22 cellular contexts compared by ENCODE assay signal in genomic region chr3:78917541-78917940, GRCh38.
DNase-seq lines count a peak whose midpoint lies in the region; ATAC-seq and TF ChIP-seq lines count a peak whose summit lies in the region.
"Had no signal": no experiment of that assay in that cellular context is flagged by ENCODE, and none has a peak within 500 bp of the region (broad histone marks: within the 10 kb centered on the region; RNA-seq: fewer than 3 reads in every experiment).

No MANE protein-coding gene starts in this region.

- peak; percentile 23 for DNase-seq in NCI-H82 (lab: John Stamatoyannopoulos, UW)
- no peak for DNase-seq in NCI-H82 treated with DMSO at 0.1 percent for 48 hours (lab: John Stamatoyannopoulos, UW; ENCODE audit: unreplicated experiment)
- DNase-seq in epithelial cell of prostate (ENCODE audit: low read depth, low spot score): no peak
- DNase-seq in skeletal muscle cell (ENCODE audit: low read depth): peak; percentile 57
- DNase-seq in WTC11 (ENCODE audit: low spot score): no peak
- no peak for DNase-seq in hepatic stellate cell (ENCODE audit: low spot score)
- DNase-seq in sciatic nerve (ENCODE audit: low spot score): no peak
- DNase-seq: 8988T; activated CD4-positive, alpha-beta T cell treated with anti-CD3 and anti-CD28 coated beads, Interleukin-2, amount 10 ng/mL, durations not matched to agents 24 days and 14 days; colonic mucosa; heart right ventricle; immature natural killer cell; left ventricle myocardium superior; NCI-H748 treated with DMSO at 0.1 percent for 48 hours; SHP77 treated with DMSO at 0.1 percent for 48 hours; stimulated activated naive B cell treated with anti-CD40 and anti-IgM and Interleukin-4, amounts not matched to agents 10 μg/mL and 1 μg/mL and 100 μg/mL, for 72 hours had no signal

- CTCF ChIA-PET in WTC11 (lab: Charles Lee): no interaction called here

- no peaks in the 10 kb centered on the region for H3K27me3 Mint-ChIP-seq in WTC11 (ENCODE audit: low read depth)
- H3K27me3 Mint-ChIP-seq: activated CD4-positive, alpha-beta T cell treated with anti-CD3 and anti-CD28 coated beads, Interleukin-2, amount 10 ng/mL, durations not matched to agents 24 days and 14 days; B cell; progenitor cell of endocrine pancreas; stimulated activated naive B cell treated with anti-CD40 and anti-IgM and Interleukin-4, amounts not matched to agents 10 μg/mL and 1 μg/mL and 100 μg/mL, for 72 hours had no signal

- ATAC-seq in WTC11: no peak
- no peak for ATAC-seq in sciatic nerve
- ATAC-seq: activated naive CD4-positive, alpha-beta T cell treated with anti-CD3 and anti-CD28 coated beads, Interleukin-2, amount 50 U/mL, for 72 hours; heart right ventricle; left ventricle myocardium superior; stimulated activated naive B cell treated with anti-CD40 and anti-IgM and Interleukin-4, amounts not matched to agents 10 μg/mL and 1 μg/mL and 100 μg/mL, for 72 hours had no signal

- H3K4me1 Mint-ChIP-seq in WTC11: peaks cover 9% of the 10 kb centered on the region
- H3K4me1 Mint-ChIP-seq: activated CD4-positive, alpha-beta T cell treated with anti-CD3 and anti-CD28 coated beads, Interleukin-2, amount 10 ng/mL, durations not matched to agents 24 days and 14 days; B cell; immature natural killer cell; stimulated activated naive B cell treated with anti-CD40 and anti-IgM and Interleukin-4, amounts not matched to agents 10 μg/mL and 1 μg/mL and 100 μg/mL, for 72 hours had no signal

- no peak overlapping the region for H3K4me3 Mint-ChIP-seq in WTC11
- H3K4me3 Mint-ChIP-seq: activated CD4-positive, alpha-beta T cell treated with anti-CD3 and anti-CD28 coated beads, Interleukin-2, amount 10 ng/mL, durations not matched to agents 24 days and 14 days; activated T-helper 1 cell treated with anti-CD3 and anti-CD28 coated beads, Interleukin-12 subunit alpha, Interleukin-12 subunit beta, Interleukin-2, Interleukin-4 antibody, amounts not matched to agents 30 ng/mL and 10 ng/mL and 1 ng/mL, durations not matched to agents 14 hours and 24 hours and 36 hours; B cell; immature natural killer cell; stimulated activated naive B cell treated with anti-CD40 and anti-IgM and Interleukin-4, amounts not matched to agents 10 μg/mL and 1 μg/mL and 100 μg/mL, for 72 hours had no signal

- H3K4me3 ChIP-seq in skeletal muscle cell (ENCODE audit: low read depth, low read length): no peak overlapping the region
- H3K4me3 ChIP-seq: colonic mucosa, heart right ventricle had no signal

- H3K27ac Mint-ChIP-seq in WTC11: no peak overlapping the region
- H3K27ac Mint-ChIP-seq: activated CD4-positive, alpha-beta T cell treated with anti-CD3 and anti-CD28 coated beads, Interleukin-2, amount 10 ng/mL, durations not matched to agents 24 days and 14 days; activated naive CD4-positive, alpha-beta T cell treated with anti-CD3 and anti-CD28 coated beads, Interleukin-2, amount 50 U/mL, for 72 hours; activated T-helper 1 cell treated with anti-CD3 and anti-CD28 coated beads, Interleukin-12 subunit alpha, Interleukin-12 subunit beta, Interleukin-2, Interleukin-4 antibody, amounts not matched to agents 30 ng/mL and 10 ng/mL and 1 ng/mL, durations not matched to agents 14 hours and 24 hours and 36 hours; B cell; immature natural killer cell; progenitor cell of endocrine pancreas; stimulated activated naive B cell treated with anti-CD40 and anti-IgM and Interleukin-4, amounts not matched to agents 10 μg/mL and 1 μg/mL and 100 μg/mL, for 72 hours had no signal

- no peaks in the 10 kb centered on the region for H3K9me3 Mint-ChIP-seq in WTC11
- H3K9me3 Mint-ChIP-seq: activated CD4-positive, alpha-beta T cell treated with anti-CD3 and anti-CD28 coated beads, Interleukin-2, amount 10 ng/mL, durations not matched to agents 24 days and 14 days; activated naive CD4-positive, alpha-beta T cell treated with anti-CD3 and anti-CD28 coated beads, Interleukin-2, amount 50 U/mL, for 72 hours; activated T-helper 1 cell treated with anti-CD3 and anti-CD28 coated beads, Interleukin-12 subunit alpha, Interleukin-12 subunit beta, Interleukin-2, Interleukin-4 antibody, amounts not matched to agents 30 ng/mL and 10 ng/mL and 1 ng/mL, durations not matched to agents 14 hours and 24 hours and 36 hours; stimulated activated naive B cell treated with anti-CD40 and anti-IgM and Interleukin-4, amounts not matched to agents 10 μg/mL and 1 μg/mL and 100 μg/mL, for 72 hours had no signal

- intact Hi-C loops in sciatic nerve (cut with DNase I): no loop called here

- POLR2A ChIA-PET in WTC11 (lab: Charles Lee): interaction anchor here (0.6 to 0.7 kb wide), 2 partner anchors 136 to 678 kb away, joined by 3 read pairs; no protein-coding TSS in a partner anchor

- TF ChIP-seq CTCF in WTC11 (IDR thresholded peaks at IDR 0.05): no peak

- H3K27ac ChIP-seq in epithelial cell of prostate: peak overlapping the region; percentile 93
- H3K27ac ChIP-seq: colonic mucosa, KMS-11 had no signal

- H3K36me3 Mint-ChIP-seq in WTC11: no peaks in the 10 kb centered on the region
- H3K36me3 Mint-ChIP-seq: activated naive CD4-positive, alpha-beta T cell treated with anti-CD3 and anti-CD28 coated beads, Interleukin-2, amount 50 U/mL, for 72 hours; immature natural killer cell; stimulated activated naive B cell treated with anti-CD40 and anti-IgM and Interleukin-4, amounts not matched to agents 10 μg/mL and 1 μg/mL and 100 μg/mL, for 72 hours had no signal

TF ChIP-seq in PFSK-1, 5 proteins besides CTCF, POLR2A, EP300 and RAD21 (continues in another document):
- peak; percentile 40; the same call in 1 of the 2 replicates for TF ChIP-seq TAF1 (IDR thresholded peaks at IDR 0.05; ENCODE audit: borderline replicate concordance, insufficient read depth, low read length)
- TF ChIP-seq REST (IDR thresholded peaks at IDR 0.05; ENCODE audit: insufficient read depth in 1 of 2, low read depth in 2 of 2, low read length in 2 of 2): no peak
- no peak for TF ChIP-seq FOXP2 (optimal IDR thresholded peaks at IDR 0.05; ENCODE audit: borderline replicate concordance, extremely low read depth, extremely low read length, insufficient read depth)
- peak; percentile 92 for TF ChIP-seq SIN3A (IDR thresholded peaks at IDR 0.05; ENCODE audit: borderline replicate concordance, insufficient read depth, low read length)

TF ChIP-seq in WTC11, 78 proteins besides CTCF, POLR2A, EP300 and RAD21 (continues in another document):
- TF ChIP-seq ZNF281 (CRISPR knock-in tag; IDR thresholded peaks at IDR 0.05) (no peak), ELF4 (CRISPR knock-in tag; IDR thresholded peaks at IDR 0.05; ENCODE audit: low read depth) (no peak), NFE2L1 (CRISPR knock-in tag; IDR thresholded peaks at IDR 0.05) (no peak), CREB1 (CRISPR knock-in tag; IDR thresholded peaks at IDR 0.05) (no peak), ZSCAN18 (CRISPR knock-in tag; IDR thresholded peaks at IDR 0.05) (no peak), ZNF423 (CRISPR knock-in tag; IDR thresholded peaks at IDR 0.05) (no peak), IRF2 (CRISPR knock-in tag; IDR thresholded peaks at IDR 0.05; ENCODE audit: borderline replicate concordance, low read depth) (no peak), E2F4 (CRISPR knock-in tag; IDR thresholded peaks at IDR 0.05; ENCODE audit: borderline replicate concordance, low read depth) (no peak), CREM (CRISPR knock-in tag; IDR thresholded peaks at IDR 0.05) (no peak), NFYB (CRISPR knock-in tag; conservative IDR thresholded peaks at IDR 0.05; ENCODE audit: low read depth) (no peak)

Comparison
In these comparisons a context has a peak if more than half of its experiments do, and no peak if none do; other contexts are left out.
1. DNase-seq: peak in NCI-H82 (single experiment) and skeletal muscle cell (single experiment); none in NCI-H82 treated with DMSO at 0.1 percent for 48 hours (single experiment), epithelial cell of prostate (single experiment), WTC11 (single experiment), hepatic stellate cell (single experiment) and sciatic nerve (single experiment).